10 cellular contexts compared by ENCODE assay signal in genomic region chr17:74443516-74444296, GRCh38. TPM values are rescaled to one million over a fixed set of nuclear protein-coding genes. Genes with fewer than 3 reads are reported as not detected.
DNase-seq lines count a peak whose midpoint lies in the region; ATAC-seq and TF ChIP-seq lines count a peak whose summit lies in the region.
"Had no signal": no experiment of that assay in that cellular context is flagged by ENCODE, and none has a peak within 500 bp of the region (broad histone marks: within the 10 kb centered on the region; RNA-seq: fewer than 3 reads in every experiment).

No MANE protein-coding gene starts in this region.

- ATAC-seq in body of pancreas: no peak
- ATAC-seq in left lung: no peak
- ATAC-seq in gastrocnemius medialis: peak in 1 of 2 donors; percentile 0

- H3K4me3 ChIP-seq in BLaER1 treated with 17β-estradiol and CSF1 and Interleukin-3, amounts not matched to agents 10 nM and 100 nM: peak overlapping the region in 7 of 10 experiments; percentile 37 to 59 (median 43); a peak in 10 of 20 replicates
- H3K4me3 ChIP-seq in body of pancreas (no peak overlapping the region), left lung (peak overlapping the region in 1 of 2 donors; percentile 27), gastrocnemius medialis (peak overlapping the region; percentile 39 to 57 (median 50))

- peaks cover 0 to 23% (median 0%) of the 10 kb centered on the region in 11 experiments; a peak in 8 of 22 replicates for H3K36me3 ChIP-seq in BLaER1 treated with 17β-estradiol and CSF1 and Interleukin-3, amounts not matched to agents 10 nM and 100 nM
- H3K36me3 ChIP-seq in body of pancreas (replicated peaks in 1 of 2; ENCODE audit: insufficient read depth in 1 of 2, low read depth in 2 of 2) (peaks cover 0 to 5% of the 10 kb centered on the region in 2 donors), left lung (peaks cover 0 to 15% of the 10 kb centered on the region in 2 donors), gastrocnemius medialis (peaks cover 0 to 15% of the 10 kb centered on the region in 2 donors)

- TF ChIP-seq POLR2A in body of pancreas (IDR thresholded peaks at IDR 0.05) (no peak), gastrocnemius medialis (IDR thresholded peaks at IDR 0.05) (no peak), erythroblast (IDR thresholded peaks at IDR 0.05; ENCODE audit: low read length) (no peak)

- no peak for DNase-seq in body of pancreas
- no peak for DNase-seq in left lung
- DNase-seq in gastrocnemius medialis: peak in 1 of 2 donors; percentile 53
- no peak for DNase-seq in T-helper 9 cell
- no peak for DNase-seq in globus pallidus (ENCODE audit: low spot score)
- no peak for DNase-seq in erythroblast (lab: John Stamatoyannopoulos, UW)
- no peak for DNase-seq in dedifferentiated amniotic fluid mesenchymal stem cell (ENCODE audit: extremely low spot score)
- DNase-seq: activated naive CD8-positive, alpha-beta T cell treated with anti-CD3 and anti-CD28 coated beads for 36 hours; NCI-H1417 treated with DMSO at 0.1 percent for 48 hours had no signal

- no peaks in the 10 kb centered on the region for H4K20me1 ChIP-seq in BLaER1 treated with 17β-estradiol and CSF1 and Interleukin-3, amounts not matched to agents 10 nM and 100 nM

- WGBS in body of pancreas, 2 donors: 34 to 60% methylated on average over 5 to 8 of the region's 8 CpGs

- H3K4me2 ChIP-seq in BLaER1 treated with 17β-estradiol and CSF1 and Interleukin-3, amounts not matched to agents 10 nM and 100 nM: peak overlapping the region; percentile 80 to 96 (median 90)

- intact Hi-C loops in body of pancreas (cut with DNase I): no loop called here
- intact Hi-C loops in left lung (cut with DNase I): no loop called here
- intact Hi-C loops in gastrocnemius medialis (cut with DNase I; ENCODE audit: low total_unique reads): loop anchor here (1.0 kb wide), 1 partner anchor 12 kb away; no protein-coding TSS in a partner anchor

- peak overlapping the region; percentile 71 to 88 (median 83) for H3K27ac ChIP-seq in BLaER1 treated with 17β-estradiol and CSF1 and Interleukin-3, amounts not matched to agents 10 nM and 100 nM
- H3K27ac ChIP-seq in body of pancreas (peak overlapping the region; percentile 96 to 99 (median 98)), left lung (peak overlapping the region; percentile 78 to 87), gastrocnemius medialis (peak overlapping the region; percentile 92 to 98 (median 97))

- H3K4me1 ChIP-seq in BLaER1 treated with 17β-estradiol and CSF1 and Interleukin-3, amounts not matched to agents 10 nM and 100 nM: peaks cover 53 to 80% (median 74%) of the 10 kb centered on the region in 10 experiments
- H3K4me1 ChIP-seq in body of pancreas: peaks cover 45% of the 10 kb centered on the region
- H3K4me1 ChIP-seq in left lung: peaks cover 23 to 52% of the 10 kb centered on the region in 2 donors
- peaks cover 55 to 66% of the 10 kb centered on the region in 2 donors for H3K4me1 ChIP-seq in gastrocnemius medialis

- peak overlapping the region; percentile 65 to 79 (median 74); a peak in 20 of 22 replicates for H3K9ac ChIP-seq in BLaER1 treated with 17β-estradiol and CSF1 and Interleukin-3, amounts not matched to agents 10 nM and 100 nM

- TF ChIP-seq CTCF in body of pancreas (IDR thresholded peaks at IDR 0.05) (no peak), left lung (IDR thresholded peaks at IDR 0.05) (no peak), gastrocnemius medialis (IDR thresholded peaks at IDR 0.05 in 4 of 5, conservative IDR thresholded peaks at IDR 0.05 in 1 of 5) (no peak)

- H3K9me3 ChIP-seq in BLaER1 treated with 17β-estradiol and CSF1 and Interleukin-3, amounts not matched to agents 10 nM and 100 nM (replicated peaks in 1 of 11): peaks cover 11 to 20% (median 17%) of the 10 kb centered on the region in 11 experiments
- H3K9me3 ChIP-seq in body of pancreas: no peaks in the 10 kb centered on the region
- H3K9me3 ChIP-seq in left lung: peaks cover 0 to 6% of the 10 kb centered on the region in 2 donors
- H3K9me3 ChIP-seq in gastrocnemius medialis: no peaks in the 10 kb centered on the region

- no peaks in the 10 kb centered on the region for H3K27me3 ChIP-seq in BLaER1 treated with 17β-estradiol and CSF1 and Interleukin-3, amounts not matched to agents 10 nM and 100 nM
- H3K27me3 ChIP-seq in body of pancreas (no peaks in the 10 kb centered on the region), left lung (no peaks in the 10 kb centered on the region), gastrocnemius medialis (no peaks in the 10 kb centered on the region)

- in situ Hi-C loops in gastrocnemius medialis (cut with MboI; ENCODE audit: low sequenced_read_pairs in 4 of 4): no loop called here

RNA-seq across cellular contexts. Expression of gene GPRC5C, which starts 11.8 kb away (rescaled TPM):
- total RNA-seq in body of pancreas (10 to 100 TPM; 68.0 to 71.2 TPM), left lung (100 to 1,000 TPM in 1 of 2 donors, 10 to 100 TPM in 1; 47.8 to 107 TPM), gastrocnemius medialis (100 to 1,000 TPM in 3 of 4 donors, 10 to 100 TPM in 1; 80.4 to 138 (median 127) TPM)

RNA-seq across cellular contexts. Expression of gene CD300A, which starts 22.7 kb away (rescaled TPM):
- total RNA-seq in body of pancreas (1 to 10 TPM; 2.0 to 3.1 TPM), left lung (10 to 100 TPM in 1 of 2 donors, 1 to 10 TPM in 1; 9.1 to 35.5 TPM), gastrocnemius medialis (1 to 10 TPM in 2 of 4 donors, not detected in 2; 1.4 to 2.5 TPM)

Comparison
In these comparisons a context has a peak if more than half of its experiments do, and no peak if none do; other contexts are left out.
1. H3K4me3 ChIP-seq: peak in BLaER1 treated with 17β-estradiol and CSF1 and Interleukin-3, amounts not matched to agents 10 nM and 100 nM (7 of 10) and gastrocnemius medialis (4 of 4); none in body of pancreas (0 of 2).
2. Peak in every context shown above with its lines, with median percentiles within 50 percentile points of each other: H3K27ac ChIP-seq.